In genomic region chr14:69685716-69686115, GRCh38 we compare ENCODE assay signal across 8 cellular contexts.
DNase-seq lines count a peak whose midpoint lies in the region; ATAC-seq, FAIRE-seq and TF ChIP-seq lines count a peak whose summit lies in the region.

No MANE protein-coding gene starts in this region.

- TF ChIP-seq EP300 in HepG2 (IDR thresholded peaks at IDR 0.05; ENCODE audit: low read depth in 2 of 2, low read length in 2 of 2) (peak in 1 of 2 experiments; percentile 37; a peak in 1 of 4 replicates), HepG2 (CRISPR knock-in tag; IDR thresholded peaks at IDR 0.05; ENCODE audit: borderline replicate concordance) (no peak), tibial nerve (IDR thresholded peaks at IDR 0.05) (no peak)

- TF ChIP-seq CTCF in DOHH2 (IDR thresholded peaks at IDR 0.05; ENCODE audit: low read depth, low read length, poor library complexity, severe bottlenecking): no peak
- TF ChIP-seq CTCF in astrocyte of the cerebellum (IDR thresholded peaks at IDR 0.05; ENCODE audit: low read depth, low read length, missing control alignments): no peak
- TF ChIP-seq CTCF in HepG2 (CRISPR knock-in tag; IDR thresholded peaks at IDR 0.05): no peak
- TF ChIP-seq CTCF in tibial nerve (IDR thresholded peaks at IDR 0.05): no peak

- ATAC-seq in HepG2: peak; percentile 73
- ATAC-seq in HG03097 (IDR thresholded peaks at IDR 0.05; ENCODE audit: low FRiP score, unreplicated experiment): no peak
- ATAC-seq in GM18520 (IDR thresholded peaks at IDR 0.05; ENCODE audit: unreplicated experiment): no peak
- ATAC-seq in GM18858 (IDR thresholded peaks at IDR 0.05; ENCODE audit: unreplicated experiment): no peak

- DNase-seq in NCI-H446 treated with DMSO at 0.1 percent for 48 hours (lab: John Stamatoyannopoulos, UW): peak; percentile 75
- peak; percentile 65 for DNase-seq in astrocyte of the cerebellum (ENCODE audit: low read depth)
- peak; percentile 62 for DNase-seq in HepG2 (ENCODE audit: low spot score)
- peak; percentile 48 to 64 for DNase-seq in tibial nerve (ENCODE audit: low spot score in 2 of 2)

- H3K79me2 ChIP-seq in DOHH2 (ENCODE audit: control insufficient read depth, low read length) (peaks cover 69% of the 10 kb centered on the region), HepG2 (ENCODE audit: insufficient read depth, low read length) (peaks cover 2% of the 10 kb centered on the region)

- H3K9me3 ChIP-seq in DOHH2 (ENCODE audit: control insufficient read depth, insufficient read depth, low read length) (no peaks in the 10 kb centered on the region), HepG2 (ENCODE audit: low read length) (no peaks in the 10 kb centered on the region), tibial nerve (no peaks in the 10 kb centered on the region)

- no peaks in the 10 kb centered on the region for H3K27me3 ChIP-seq in DOHH2 (ENCODE audit: control insufficient read depth, low read length)
- H3K27me3 ChIP-seq in HepG2 (ENCODE audit: control insufficient read depth in 1 of 2, insufficient read depth in 2 of 2, low read length in 2 of 2): no peaks in the 10 kb centered on the region
- H3K27me3 ChIP-seq in tibial nerve: no peaks in the 10 kb centered on the region

- TF ChIP-seq RAD21 in HepG2 (CRISPR knock-in tag; IDR thresholded peaks at IDR 0.05): no peak

- in situ Hi-C loops in astrocyte of the cerebellum (cut with HindIII; ENCODE audit: low sequenced_read_pairs): no loop called here
- in situ Hi-C loops in HepG2 (cut with HindIII; ENCODE audit: extremely low pct_ligation_motif_present, low pct_unique_long_range_greater_than_20kb): no loop called here

- H3K27ac ChIP-seq in DOHH2 (ENCODE audit: low read depth, low read length) (no peak overlapping the region), HepG2 (ENCODE audit: extremely low read length, insufficient read depth, low read length) (peak overlapping the region; percentile 62), tibial nerve (peak overlapping the region in 2 of 4 donors; percentile 30 to 51)

- intact Hi-C loops in HepG2 (cut with micrococcal nuclease; ENCODE audit: unreplicated experiment): loop anchor here (1.0 kb wide), 1 partner anchor 27 kb away; no protein-coding TSS in a partner anchor

- FAIRE-seq in HepG2 (lab: Jason Lieb, UNC): peak; percentile 57

- WGBS in HepG2 (ENCODE audit: low lambda C conversion rate): 23% methylated on average over 6 of the region's 6 CpGs
- WGBS in tibial nerve, 2 donors: 26 to 32% methylated on average over 6 of the region's 6 CpGs

- H4K20me1 ChIP-seq in DOHH2 (ENCODE audit: control insufficient read depth, insufficient read depth, low read depth, low read length) (peaks cover 4% of the 10 kb centered on the region; the same call in 1 of the 2 replicates), HepG2 (ENCODE audit: insufficient read depth, low read length) (no peaks in the 10 kb centered on the region)

- H3F3A ChIP-seq in DOHH2 (ENCODE audit: control insufficient read depth, insufficient read depth): no peaks in the 10 kb centered on the region

- H3K4me3 ChIP-seq in DOHH2 (ENCODE audit: low read length) (no peak overlapping the region), astrocyte of the cerebellum (ENCODE audit: low read depth, low read length) (no peak overlapping the region), HepG2 (replicated peaks in 1 of 3; ENCODE audit: insufficient read depth in 1 of 3, low read depth in 2 of 3, low read length in 3 of 3) (no peak overlapping the region), tibial nerve (no peak overlapping the region)

- no peak overlapping the region for H2AFZ ChIP-seq in HepG2 (ENCODE audit: low read length)

- no peaks in the 10 kb centered on the region for H3K9me2 ChIP-seq in DOHH2 (replicated peaks; ENCODE audit: control insufficient read depth, low read length)

- H3K4me1 ChIP-seq in DOHH2 (ENCODE audit: control insufficient read depth, low read length) (peaks cover 48% of the 10 kb centered on the region), HepG2 (ENCODE audit: insufficient read depth, low read length) (peaks cover 91% of the 10 kb centered on the region), tibial nerve (peaks cover 0 to 98% (median 55%) of the 10 kb centered on the region in 4 donors)

- TF ChIP-seq POLR2A in HepG2 (IDR thresholded peaks at IDR 0.05; ENCODE audit: insufficient read depth in 1 of 2, low read depth in 2 of 2, low read length in 2 of 2) (no peak), tibial nerve (IDR thresholded peaks at IDR 0.05) (no peak)

- POLR2A ChIA-PET in HepG2 (lab: Yijun Ruan, JAX): interaction anchor here (0.7 kb wide), 1 partner anchor 28 kb away, joined by 3 read pairs; no protein-coding TSS in a partner anchor

- 0 out of 2 replicates have a peak, but pooled peaks cover 8% of the 10 kb centered on the region for H3K36me3 ChIP-seq in DOHH2 (ENCODE audit: control insufficient read depth, low read length)
- H3K36me3 ChIP-seq in HepG2 (replicated peaks in 1 of 2; ENCODE audit: control insufficient read depth in 1 of 2, insufficient read depth in 2 of 2, low read length in 2 of 2): no peaks in the 10 kb centered on the region
- H3K36me3 ChIP-seq in tibial nerve: no peaks in the 10 kb centered on the region

- peak overlapping the region; percentile 27 for H3K4me2 ChIP-seq in DOHH2 (ENCODE audit: low read length)
- H3K4me2 ChIP-seq in HepG2 (ENCODE audit: low read depth, low read length): peak overlapping the region; percentile 21

- CTCF ChIA-PET in HepG2 (lab: Yijun Ruan, JAX; ENCODE audit: low intra/inter-chr PET ratio, low total read pairs): no interaction called here

- no TSS peak for BruUV-seq in HepG2 (replicated peaks; lab: Mats Ljungman, UMichigan)

- H3K9ac ChIP-seq in HepG2 (ENCODE audit: insufficient read depth, low read depth, low read length): no peak overlapping the region; the same call in 1 of the 2 replicates

TF ChIP-seq in HepG2, 621 proteins besides CTCF, POLR2A, EP300 and RAD21 (continues in another document):
- TF ChIP-seq ZNF292 (CRISPR knock-in tag; IDR thresholded peaks at IDR 0.05; ENCODE audit: borderline replicate concordance, low read depth): peak; percentile 46; the same call in 1 of the 2 replicates
- TF ChIP-seq FOXA1 (IDR thresholded peaks at IDR 0.05): no peak
- TF ChIP-seq FOXA1 (CRISPR knock-in tag; IDR thresholded peaks at IDR 0.05): no peak
- peak; percentile 56; the same call in 1 of the 2 replicates for TF ChIP-seq TFAP4 (IDR thresholded peaks at IDR 0.05; ENCODE audit: borderline replicate concordance, low read depth)
- TF ChIP-seq ZNF317 (CRISPR knock-in tag; IDR thresholded peaks at IDR 0.05): peak; percentile 87
- 0 out of 2 replicates have a peak, but pooled peaks have one; percentile 37 for TF ChIP-seq PAXIP1 (CRISPR knock-in tag; conservative IDR thresholded peaks at IDR 0.05)
- peak; percentile 36; the same call in 1 of the 2 replicates for TF ChIP-seq YEATS4 (CRISPR knock-in tag; IDR thresholded peaks at IDR 0.05; ENCODE audit: borderline replicate concordance)
- TF ChIP-seq SOX6 (IDR thresholded peaks at IDR 0.05): no peak
- TF ChIP-seq SOX6 (CRISPR knock-in tag; IDR thresholded peaks at IDR 0.05): 0 out of 2 replicates have a peak, but pooled peaks have one; percentile 44
- TF ChIP-seq MAX (IDR thresholded peaks at IDR 0.05): peak; percentile 50; the same call in 1 of the 2 replicates
- peak; percentile 94 for TF ChIP-seq SIX4 (CRISPR knock-in tag; IDR thresholded peaks at IDR 0.05)
- TF ChIP-seq SOX13 (IDR thresholded peaks at IDR 0.05): no peak
- TF ChIP-seq SOX13 (CRISPR knock-in tag; conservative IDR thresholded peaks at IDR 0.05 in 1 of 2, IDR thresholded peaks at IDR 0.05 in 1 of 2): peak in 1 of 2 experiments; percentile 57; a peak in 2 of 4 replicates
- TF ChIP-seq NONO (IDR thresholded peaks at IDR 0.05): no peak
- no peak for TF ChIP-seq NONO (CRISPR knock-in tag; conservative IDR thresholded peaks at IDR 0.05)
